Comparison of ENCODE assay signal across 21 cellular contexts in the genomic region with DNA sequence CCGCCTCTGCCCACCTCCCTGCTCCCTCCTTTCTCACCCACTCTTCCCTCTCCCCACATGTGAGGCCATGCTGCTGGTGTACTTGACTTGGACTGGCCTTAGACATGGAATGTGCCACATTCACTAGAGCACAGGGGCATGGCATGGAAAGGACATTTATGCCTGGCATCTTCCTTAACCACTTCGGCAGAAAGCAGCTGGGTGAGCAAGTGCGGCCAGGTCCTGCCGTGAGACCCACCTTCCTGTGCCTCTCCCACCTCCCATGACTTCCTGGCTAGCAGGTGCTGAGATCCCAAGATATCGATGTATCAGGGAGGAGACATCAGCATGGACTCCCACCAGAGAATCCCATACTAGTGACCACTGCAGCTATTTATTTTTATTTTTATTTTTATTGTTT. TPM values are rescaled to one million over a fixed set of nuclear protein-coding genes. Genes with fewer than 3 reads are reported as not detected.
DNase-seq lines count a peak whose midpoint lies in the region; ATAC-seq and TF ChIP-seq lines count a peak whose summit lies in the region.
"Had no signal": no experiment of that assay in that cellular context is flagged by ENCODE, and none has a peak within 500 bp of the region (broad histone marks: within the 10 kb centered on the region; RNA-seq: fewer than 3 reads in every experiment).

No MANE protein-coding gene starts in this region.

- H3K27ac ChIP-seq in spleen, result no peak overlapping the region
- H3K27ac ChIP-seq: PC-9 had no signal

- peaks cover 77% of the 10 kb centered on the region for H3K4me1 Mint-ChIP-seq in activated T-cell treated with anti-CD3 and anti-CD28 coated beads, Interleukin-2, amount 50 U/mL, for 24 hours (ENCODE audit: low read depth)
- H3K4me1 Mint-ChIP-seq in activated T-cell treated with anti-CD3 and anti-CD28 coated beads, Interleukin-2, amount 50 U/mL, for 72 hours (ENCODE audit: low read depth), result peaks cover 80% of the 10 kb centered on the region
- no peaks in the 10 kb centered on the region for H3K4me1 Mint-ChIP-seq in natural killer cell
- peaks cover 7 to 9% of the 10 kb centered on the region in 2 donors for H3K4me1 Mint-ChIP-seq in natural killer cell treated with Interleukin-12 subunit alpha and Interleukin-12 subunit beta and Interleukin-15 and Interleukin-18, amount 100 ng/mL, for 72 hours (ENCODE audit: low read depth in 2 of 2)

- no peak for ATAC-seq in activated T-cell treated with anti-CD3 and anti-CD28 coated beads, Interleukin-2, amount 50 U/mL, for 72 hours (replicated peaks in 1 of 2)
- ATAC-seq in natural killer cell (no peak), GM18502 (IDR thresholded peaks at IDR 0.05; ENCODE audit: poor library complexity, unreplicated experiment) (no peak)
- ATAC-seq in natural killer cell treated with Interleukin-12 subunit alpha and Interleukin-12 subunit beta and Interleukin-15 and Interleukin-18, amount 100 ng/mL, for 72 hours, result no peak
- ATAC-seq: GM23338 had no signal

- WGBS in spleen, 5 donors, result 79 to 97% (median 90%) methylated on average over 5 of the region's 5 CpGs

- peaks cover 0 to 14% (median 0%) of the 10 kb centered on the region in 7 donors for H3K27me3 ChIP-seq in spleen (replicated peaks in 1 of 7)
- H3K27me3 ChIP-seq: MG63 had no signal

- no peak for TF ChIP-seq CTCF in natural killer cell (IDR thresholded peaks at IDR 0.05)
- TF ChIP-seq CTCF in spleen (IDR thresholded peaks at IDR 0.05 in 8 of 11, conservative IDR thresholded peaks at IDR 0.05 in 3 of 11), result no peak

- H3K27me3 Mint-ChIP-seq in activated T-cell treated with anti-CD3 and anti-CD28 coated beads, Interleukin-2, amount 50 U/mL, for 24 hours, result peaks cover 15% of the 10 kb centered on the region
- H3K27me3 Mint-ChIP-seq in activated T-cell treated with anti-CD3 and anti-CD28 coated beads, Interleukin-2, amount 50 U/mL, for 72 hours (ENCODE audit: low read depth), result peaks cover 57% of the 10 kb centered on the region
- H3K27me3 Mint-ChIP-seq in natural killer cell (ENCODE audit: low read depth in 2 of 2), result peaks cover 58 to 72% of the 10 kb centered on the region in 2 donors
- H3K27me3 Mint-ChIP-seq in natural killer cell treated with Interleukin-12 subunit alpha and Interleukin-12 subunit beta and Interleukin-15 and Interleukin-18, amount 100 ng/mL, for 72 hours, result peaks cover 57 to 72% of the 10 kb centered on the region in 2 donors
- H3K27me3 Mint-ChIP-seq: CD4-positive, CD25-positive, alpha-beta regulatory T cell had no signal

- no peak overlapping the region for H3K4me3 ChIP-seq in spleen
- H3K4me3 ChIP-seq: GM23338, MG63, PC-9 had no signal

- no peak overlapping the region for H3K27ac Mint-ChIP-seq in activated T-cell treated with anti-CD3 and anti-CD28 coated beads, Interleukin-2, amount 50 U/mL, for 24 hours
- no peak overlapping the region for H3K27ac Mint-ChIP-seq in activated T-cell treated with anti-CD3 and anti-CD28 coated beads, Interleukin-2, amount 50 U/mL, for 72 hours
- no peak overlapping the region for H3K27ac Mint-ChIP-seq in natural killer cell
- H3K27ac Mint-ChIP-seq in natural killer cell treated with Interleukin-12 subunit alpha and Interleukin-12 subunit beta and Interleukin-15 and Interleukin-18, amount 100 ng/mL, for 72 hours, result no peak overlapping the region
- H3K27ac Mint-ChIP-seq: CD4-positive, CD25-positive, alpha-beta regulatory T cell; GM23338 had no signal

- H3K9me3 ChIP-seq in spleen, result no peaks in the 10 kb centered on the region
- H3K9me3 ChIP-seq: MG63 had no signal

- peaks cover 0 to 15% (median 3%) of the 10 kb centered on the region in 6 donors for H3K4me1 ChIP-seq in spleen

- H3K36me3 Mint-ChIP-seq in activated T-cell treated with anti-CD3 and anti-CD28 coated beads, Interleukin-2, amount 50 U/mL, for 24 hours (ENCODE audit: low read depth), result peaks cover 15% of the 10 kb centered on the region
- peaks cover 2% of the 10 kb centered on the region in 2 donors for H3K36me3 Mint-ChIP-seq in activated T-cell treated with anti-CD3 and anti-CD28 coated beads, Interleukin-2, amount 50 U/mL, for 72 hours (ENCODE audit: insufficient read depth in 2 of 2)
- H3K36me3 Mint-ChIP-seq in natural killer cell, result no peaks in the 10 kb centered on the region
- peaks cover 4% of the 10 kb centered on the region for H3K36me3 Mint-ChIP-seq in natural killer cell treated with Interleukin-12 subunit alpha and Interleukin-12 subunit beta and Interleukin-15 and Interleukin-18, amount 100 ng/mL, for 72 hours

- TF ChIP-seq POLR2A in spleen (IDR thresholded peaks at IDR 0.05), result no peak

- intact Hi-C loops in natural killer cell (cut with micrococcal nuclease) (no loop called here), spleen (cut with DNase I; ENCODE audit: low total_unique reads) (loop anchor here (5.0 to 10.0 kb wide), 2 partner anchors 65 to 73 kb away; no protein-coding TSS in a partner anchor)

- no peak overlapping the region for H3K4me3 Mint-ChIP-seq in activated T-cell treated with anti-CD3 and anti-CD28 coated beads, Interleukin-2, amount 50 U/mL, for 24 hours
- no peak overlapping the region for H3K4me3 Mint-ChIP-seq in activated T-cell treated with anti-CD3 and anti-CD28 coated beads, Interleukin-2, amount 50 U/mL, for 72 hours
- no peak overlapping the region for H3K4me3 Mint-ChIP-seq in natural killer cell
- H3K4me3 Mint-ChIP-seq in natural killer cell treated with Interleukin-12 subunit alpha and Interleukin-12 subunit beta and Interleukin-15 and Interleukin-18, amount 100 ng/mL, for 72 hours, result no peak overlapping the region
- H3K4me3 Mint-ChIP-seq: GM23338 had no signal

- H3K9me3 Mint-ChIP-seq in activated T-cell treated with anti-CD3 and anti-CD28 coated beads, Interleukin-2, amount 50 U/mL, for 24 hours, result no peaks in the 10 kb centered on the region
- no peaks in the 10 kb centered on the region for H3K9me3 Mint-ChIP-seq in activated T-cell treated with anti-CD3 and anti-CD28 coated beads, Interleukin-2, amount 50 U/mL, for 72 hours
- no peaks in the 10 kb centered on the region for H3K9me3 Mint-ChIP-seq in natural killer cell
- no peaks in the 10 kb centered on the region for H3K9me3 Mint-ChIP-seq in natural killer cell treated with Interleukin-12 subunit alpha and Interleukin-12 subunit beta and Interleukin-15 and Interleukin-18, amount 100 ng/mL, for 72 hours
- H3K9me3 Mint-ChIP-seq: CD4-positive, CD25-positive, alpha-beta regulatory T cell had no signal

- peaks cover 0 to 10% (median 0%) of the 10 kb centered on the region in 6 donors for H3K36me3 ChIP-seq in spleen
- H3K36me3 ChIP-seq: MG63 had no signal

- DNase-seq in activated T-cell treated with anti-CD3 and anti-CD28 coated beads, Interleukin-2, amount 50 U/mL, for 24 hours, result peak; percentile 22
- DNase-seq in activated T-cell treated with anti-CD3 and anti-CD28 coated beads, Interleukin-2, amount 50 U/mL, for 72 hours, result no peak
- DNase-seq in natural killer cell (peak; percentile 6), islet precursor cell (peak; percentile 12), spleen (peak; percentile 14), NCI-H748 (lab: John Stamatoyannopoulos, UW; ENCODE audit: unreplicated experiment) (no peak)
- DNase-seq in natural killer cell treated with Interleukin-12 subunit alpha and Interleukin-12 subunit beta and Interleukin-15 and Interleukin-18, amount 100 ng/mL, for 72 hours (ENCODE audit: low spot score), result no peak
- DNase-seq: CD4-positive, CD25-positive, alpha-beta regulatory T cell; DMS153; HCEC 1CT; KG1; MG63; NCI-H1694; NCI-H2029 treated with DMSO at 0.1 percent for 48 hours; NCI-H446 treated with DMSO at 0.1 percent for 48 hours; NCI-H526; PC-9; SHP77 had no signal

RNA-seq across cellular contexts. Expression of a gene that starts 13.0 kb away (rescaled TPM):
- total RNA-seq in activated T-cell treated with anti-CD3 and anti-CD28 coated beads, Interleukin-2, amount 50 U/mL, for 72 hours, result 1 to 10 TPM; 6.8 to 9.8 TPM
- total RNA-seq in natural killer cell (1 to 10 TPM in 1 of 3 donors, under 1 TPM in 2; 0.09 to 1.1 (median 0.40) TPM), spleen (1 to 10 TPM; 2.5 to 6.8 (median 5.2) TPM)
- 1 to 10 TPM in 1 of 2 donors, under 1 TPM in 1; 0.26 to 5.5 TPM for total RNA-seq in natural killer cell treated with Interleukin-12 subunit alpha and Interleukin-12 subunit beta and Interleukin-15 and Interleukin-18, amount 100 ng/mL, for 72 hours
- 1 to 10 TPM in 2 of 3 donors, under 1 TPM in 1; 0.86 to 2.0 (median 1.7) TPM for polyA plus RNA-seq in spleen
- total RNA-seq: GM23338, PC-9 had no signal
- polyA plus RNA-seq: BJ, GM23338 had no signal

RNA-seq across cellular contexts. Expression of a gene that starts 47.3 kb away (rescaled TPM):
- 10 to 100 TPM; 42.8 to 58.7 TPM for total RNA-seq in activated T-cell treated with anti-CD3 and anti-CD28 coated beads, Interleukin-2, amount 50 U/mL, for 72 hours
- total RNA-seq in natural killer cell (10 to 100 TPM in 1 of 3 donors, 1 to 10 TPM in 2; 4.7 to 36.3 (median 5.1) TPM), spleen (100 to 1,000 TPM in 2 of 7 donors, 10 to 100 TPM in 5; 58.5 to 150 (median 87.6) TPM)
- 10 to 100 TPM in 1 of 2 donors, 1 to 10 TPM in 1; 2.7 to 21.7 TPM for total RNA-seq in natural killer cell treated with Interleukin-12 subunit alpha and Interleukin-12 subunit beta and Interleukin-15 and Interleukin-18, amount 100 ng/mL, for 72 hours
- 100 to 1,000 TPM in 2 of 3 donors, 10 to 100 TPM in 1; 97.5 to 148 (median 108) TPM for polyA plus RNA-seq in spleen

Comparison
In these comparisons a context has a peak if more than half of its experiments do, and no peak if none do; other contexts are left out.
1. DNase-seq: peak in activated T-cell treated with anti-CD3 and anti-CD28 coated beads, Interleukin-2, amount 50 U/mL, for 24 hours (single experiment), natural killer cell (single experiment), islet precursor cell (single experiment) and spleen (single experiment); none in activated T-cell treated with anti-CD3 and anti-CD28 coated beads, Interleukin-2, amount 50 U/mL, for 72 hours (0 of 2), natural killer cell treated with Interleukin-12 subunit alpha and Interleukin-12 subunit beta and Interleukin-15 and Interleukin-18, amount 100 ng/mL, for 72 hours (single experiment) and NCI-H748 (single experiment).